Comparison of ENCODE assay signal across 8 cellular contexts in genomic region chr14:70013269-70013873, GRCh38.
DNase-seq lines count a peak whose midpoint lies in the region; ATAC-seq, FAIRE-seq and TF ChIP-seq lines count a peak whose summit lies in the region.

No MANE protein-coding gene starts in this region.

- no peaks in the 10 kb centered on the region for H3K27me3 ChIP-seq in breast epithelium
- H3K27me3 ChIP-seq in endothelial cell of umbilical vein (ENCODE audit: control insufficient read depth in 2 of 2, insufficient read depth in 2 of 2, low read length in 2 of 2) = no peaks in the 10 kb centered on the region
- no peaks in the 10 kb centered on the region for H3K27me3 ChIP-seq in prostate gland (replicated peaks; ENCODE audit: insufficient read depth)
- H3K27me3 ChIP-seq in aorta (ENCODE audit: control insufficient read depth in 1 of 2, insufficient read depth in 2 of 2, low read length in 1 of 2) = no peaks in the 10 kb centered on the region

- H3K36me3 ChIP-seq in breast epithelium (no peaks in the 10 kb centered on the region), endothelial cell of umbilical vein (ENCODE audit: control insufficient read depth in 2 of 2, extremely low read depth in 1 of 2, insufficient read depth in 2 of 2, low read length in 2 of 2) (no peaks in the 10 kb centered on the region), prostate gland (no peaks in the 10 kb centered on the region), aorta (ENCODE audit: control insufficient read depth in 1 of 2, insufficient read depth in 2 of 2, low read length in 1 of 2) (no peaks in the 10 kb centered on the region)

- peaks cover 17% of the 10 kb centered on the region for H3K4me1 Mint-ChIP-seq in MCF 10A (ENCODE audit: insufficient read depth, unreplicated experiment)

- H3K27me3 Mint-ChIP-seq in MCF 10A (ENCODE audit: insufficient read depth, unreplicated experiment) = no peaks in the 10 kb centered on the region

- peaks cover 16% of the 10 kb centered on the region for H3K36me3 Mint-ChIP-seq in MCF 10A (ENCODE audit: insufficient read depth, unreplicated experiment)

- intact Hi-C loops in MCF 10A (cut with micrococcal nuclease) = loop anchor here (1.0 to 5.0 kb wide), 2 partner anchors 136 to 196 kb away; no protein-coding TSS in a partner anchor
- intact Hi-C loops in breast epithelium (cut with DNase I; ENCODE audit: low total_unique reads) = no loop called here
- intact Hi-C loops in endothelial cell of umbilical vein (cut with micrococcal nuclease) = loop anchor here (1.0 to 5.0 kb wide), 3 partner anchors 136 to 281 kb away; no protein-coding TSS in a partner anchor
- intact Hi-C loops in prostate gland (cut with DNase I) = no loop called here
- intact Hi-C loops in aorta (cut with DNase I) = no loop called here

- H3K27ac ChIP-seq in breast epithelium = no peak overlapping the region
- no peak overlapping the region for H3K27ac ChIP-seq in endothelial cell of umbilical vein (ENCODE audit: insufficient read depth, low read depth, low read length)
- no peak overlapping the region for H3K27ac ChIP-seq in prostate gland
- H3K27ac ChIP-seq in aorta (ENCODE audit: low read depth in 1 of 2, low read length in 2 of 2) = no peak overlapping the region

- no peak overlapping the region for H3K9ac ChIP-seq in endothelial cell of umbilical vein (replicated peaks; ENCODE audit: extremely low read depth, insufficient read depth, low read length)

- H3K9me3 Mint-ChIP-seq in MCF 10A (ENCODE audit: unreplicated experiment) = no peaks in the 10 kb centered on the region

- BruUV-seq in MCF 10A (replicated peaks; lab: Mats Ljungman, UMichigan) = no TSS peak
- BruUV-seq in endothelial cell of umbilical vein (replicated peaks; lab: Mats Ljungman, UMichigan) = no TSS peak

- dilution Hi-C loops in endothelial cell of umbilical vein (cut with MboI; ENCODE audit: extremely low pct_ligation_motif_present, low sequenced_read_pairs) = no loop called here

- peak; percentile 81 for FAIRE-seq in endothelial cell of umbilical vein (lab: Jason Lieb, UNC)

- ATAC-seq in HG03460 (IDR thresholded peaks at IDR 0.05; ENCODE audit: unreplicated experiment) (no peak), aorta (ENCODE audit: low FRiP score) (no peak)

- H3K79me2 ChIP-seq in endothelial cell of umbilical vein (ENCODE audit: control insufficient read depth, insufficient read depth, low read length) = no peaks in the 10 kb centered on the region

- no peak overlapping the region for H3K4me2 ChIP-seq in endothelial cell of umbilical vein (ENCODE audit: insufficient read depth, low read length)

- H3K9me3 ChIP-seq in breast epithelium (no peaks in the 10 kb centered on the region), endothelial cell of umbilical vein (replicated peaks; ENCODE audit: control insufficient read depth, insufficient read depth, low read length) (no peaks in the 10 kb centered on the region), prostate gland (no peaks in the 10 kb centered on the region), aorta (ENCODE audit: control insufficient read depth, low read length) (no peaks in the 10 kb centered on the region)

- H4K20me1 ChIP-seq in endothelial cell of umbilical vein (replicated peaks; ENCODE audit: control insufficient read depth, extremely low read depth, insufficient read depth, low read length) = no peaks in the 10 kb centered on the region

- peak overlapping the region; percentile 28 for H3K27ac Mint-ChIP-seq in MCF 10A (ENCODE audit: low read depth, unreplicated experiment)

- CTCF ChIA-PET in MCF 10A (lab: Yijun Ruan, JAX) (interaction anchor here (0.6 to 2.2 kb wide), 16 partner anchors 15 to 431 kb away, joined by 3 to 18 read pairs (median 4); partner anchors contain the start of gene SMOC1), endothelial cell of umbilical vein (lab: Charles Lee) (interaction anchor here (0.9 to 8.8 kb wide), 10 partner anchors 11 to 282 kb away, joined by 3 to 69 read pairs (median 4); partner anchors contain the start of gene SMOC1)

- 79% methylated on average over 2 of the region's 2 CpGs for WGBS in prostate gland
- WGBS in aorta, 2 donors = 57 to 59% methylated on average over 2 of the region's 2 CpGs

- H3K4me3 ChIP-seq in breast epithelium (no peak overlapping the region), endothelial cell of umbilical vein (replicated peaks in 1 of 3; ENCODE audit: insufficient read depth in 1 of 3, low read depth in 1 of 3, low read length in 3 of 3) (no peak overlapping the region), prostate gland (no peak overlapping the region), aorta (ENCODE audit: low read length in 2 of 2) (no peak overlapping the region)

- POLR2A ChIA-PET in MCF 10A (lab: Yijun Ruan, JAX) = interaction anchor here (1.0 to 6.3 kb wide), 3 partner anchors 15 to 126 kb away, joined by 3 to 66 read pairs (median 5); no protein-coding TSS in a partner anchor
- POLR2A ChIA-PET in endothelial cell of umbilical vein (lab: Charles Lee) = no interaction called here

- H3K9me1 ChIP-seq in endothelial cell of umbilical vein (replicated peaks; ENCODE audit: control insufficient read depth, extremely low read depth, insufficient read depth, low read length) = no peaks in the 10 kb centered on the region

- TF ChIP-seq POLR2A in breast epithelium (IDR thresholded peaks at IDR 0.05) (no peak), endothelial cell of umbilical vein (IDR thresholded peaks at IDR 0.05; ENCODE audit: low read depth, low read length) (no peak), prostate gland (IDR thresholded peaks at IDR 0.05) (no peak)

- peak; percentile 83 for TF ChIP-seq CTCF in MCF 10A (IDR thresholded peaks at IDR 0.05; ENCODE audit: unreplicated experiment)
- TF ChIP-seq CTCF in breast epithelium (IDR thresholded peaks at IDR 0.05) = peak in 1 of 3 donors; percentile 38
- peak; percentile 78 to 80 for TF ChIP-seq CTCF in endothelial cell of umbilical vein (IDR thresholded peaks at IDR 0.05; ENCODE audit: extremely low read depth in 1 of 2, insufficient read depth in 1 of 2, low read depth in 1 of 2, low read length in 2 of 2)
- TF ChIP-seq CTCF in prostate gland (IDR thresholded peaks at IDR 0.05) = peak in 3 of 4 experiments; percentile 31 to 33 (median 32)

- H3K4me3 Mint-ChIP-seq in MCF 10A (ENCODE audit: unreplicated experiment) = no peak overlapping the region

- peaks cover 0 to 7% of the 10 kb centered on the region in 2 donors for H3K4me1 ChIP-seq in breast epithelium
- no peaks in the 10 kb centered on the region for H3K4me1 ChIP-seq in endothelial cell of umbilical vein (ENCODE audit: control insufficient read depth, extremely low read depth, insufficient read depth, low read length)
- H3K4me1 ChIP-seq in prostate gland (replicated peaks) = no peaks in the 10 kb centered on the region
- H3K4me1 ChIP-seq in aorta (ENCODE audit: control insufficient read depth in 1 of 2, insufficient read depth in 2 of 2, low read length in 2 of 2) = no peaks in the 10 kb centered on the region

- DNase-seq in MCF 10A (ENCODE audit: unreplicated experiment) = peak; percentile 75
- no peak for DNase-seq in breast epithelium (ENCODE audit: low spot score in 2 of 2)
- DNase-seq in NCI-H460 (ENCODE audit: extremely low read depth, low read depth) = peak; percentile 56
- DNase-seq in endothelial cell of umbilical vein (ENCODE audit: low read depth, low spot score) = peak; percentile 34
- no peak for DNase-seq in prostate gland (ENCODE audit: low spot score)
- DNase-seq in aorta = no peak
- DNase-seq in cerebellum (ENCODE audit: low spot score) = no peak

- no peak overlapping the region for H2AFZ ChIP-seq in endothelial cell of umbilical vein (ENCODE audit: low read depth, low read length)

TF ChIP-seq in endothelial cell of umbilical vein, 7 proteins besides CTCF, POLR2A, EP300 and RAD21:
- TF ChIP-seq JUN (IDR thresholded peaks at IDR 0.05; ENCODE audit: borderline replicate concordance, insufficient read depth, insufficient read length, low read depth) = no peak
- TF ChIP-seq MYC (IDR thresholded peaks at IDR 0.05; ENCODE audit: low read depth, low read length) = no peak
- TF ChIP-seq MAX (IDR thresholded peaks at IDR 0.05; ENCODE audit: insufficient read depth, insufficient read length) = no peak
- TF ChIP-seq EZH2 (IDR thresholded peaks at IDR 0.05; ENCODE audit: borderline replicate concordance, low read depth, low read length, severe bottlenecking) = no peak
- TF ChIP-seq FOS (IDR thresholded peaks at IDR 0.05; ENCODE audit: borderline replicate concordance, insufficient read depth, low read length) = no peak
- TF ChIP-seq POLR2AphosphoS5 (IDR thresholded peaks at IDR 0.05; ENCODE audit: insufficient read depth, low read depth, low read length) = no peak
- no peak for TF ChIP-seq GATA2 (IDR thresholded peaks at IDR 0.05; ENCODE audit: insufficient read depth, insufficient read length, low read depth, low read length)

Comparison
In these comparisons a context has a peak if more than half of its experiments do, and no peak if none do; other contexts are left out.
1. DNase-seq: peak in MCF 10A (single experiment), NCI-H460 (single experiment) and endothelial cell of umbilical vein (single experiment); none in breast epithelium (0 of 2), prostate gland (single experiment), aorta (0 of 2) and cerebellum (single experiment).
2. intact Hi-C loops: an anchor here in MCF 10A (1.0 to 5.0 kb wide) and endothelial cell of umbilical vein (1.0 to 5.0 kb wide); none called in breast epithelium, prostate gland and aorta.